Comparison of ENCODE assay signal across 20 cellular contexts in genomic region chr5:91127682-91128081, GRCh38.
DNase-seq lines count a peak whose midpoint lies in the region; ATAC-seq and TF ChIP-seq lines count a peak whose summit lies in the region.
"Had no signal": no experiment of that assay in that cellular context is flagged by ENCODE, and none has a peak within 500 bp of the region (broad histone marks: within the 10 kb centered on the region; RNA-seq: fewer than 3 reads in every experiment).

No MANE protein-coding gene starts in this region.

- no peak overlapping the region for H2BK5ac ChIP-seq in mesenchymal stem cell (ENCODE audit: low read depth, low read length, poor library complexity, severe bottlenecking)

- DNase-seq in GM23338 (ENCODE audit: low spot score) (no peak), ascending aorta (ENCODE audit: low spot score in 2 of 2) (no peak), mesenchymal stem cell (no peak), suprapubic skin (ENCODE audit: low spot score in 2 of 2) (no peak), SW 1271 (lab: John Stamatoyannopoulos, UW) (no peak), body of pancreas (no peak)
- no peak for DNase-seq in CD8-positive, alpha-beta memory T cell
- no peak for DNase-seq in activated CD8-positive, alpha-beta memory T cell treated with anti-CD3 and anti-CD28 coated beads, Interleukin-2, amount 50 U/mL, for 48 hours
- DNase-seq: activated CD4-positive, alpha-beta T cell treated with anti-CD3 and anti-CD28 coated beads, Interleukin-2, amount 50 U/mL, for 1 hour; activated naive CD4-positive, alpha-beta T cell treated with anti-CD3 and anti-CD28 coated beads for 36 hours; BE2C; DMS 273 treated with DMSO at 0.1 percent for 48 hours; dorsolateral prefrontal cortex; H7; heart left ventricle; mesendoderm; NCI-H2171; Peyer's patch had no signal

- H3K14ac ChIP-seq in mesenchymal stem cell (ENCODE audit: low read length in 2 of 2), result no peak overlapping the region

- H3K27ac Mint-ChIP-seq in GM23338, result peak overlapping the region; percentile 28
- H3K27ac Mint-ChIP-seq in CD8-positive, alpha-beta memory T cell, result no peak overlapping the region
- H3K27ac Mint-ChIP-seq: activated naive CD4-positive, alpha-beta T cell treated with anti-CD3 and anti-CD28 coated beads for 36 hours had no signal

- no peaks in the 10 kb centered on the region for H3K9me2 ChIP-seq in GM23338 (ENCODE audit: insufficient read depth)

- no peak overlapping the region for H3K18ac ChIP-seq in mesenchymal stem cell (ENCODE audit: low read depth in 1 of 2, low read length in 2 of 2)

- no peak for TF ChIP-seq EP300 in suprapubic skin (IDR thresholded peaks at IDR 0.05)

- H3K9me3 ChIP-seq in ascending aorta (no peaks in the 10 kb centered on the region), mesenchymal stem cell (ENCODE audit: control insufficient read depth, low read length) (no peaks in the 10 kb centered on the region), suprapubic skin (no peaks in the 10 kb centered on the region), body of pancreas (no peaks in the 10 kb centered on the region)
- H3K9me3 ChIP-seq in CD8-positive, alpha-beta memory T cell (ENCODE audit: low read length), result no peaks in the 10 kb centered on the region
- H3K9me3 ChIP-seq: BE2C, heart left ventricle, Peyer's patch had no signal

- intact Hi-C loops in ascending aorta (cut with DNase I) (loop anchor here (2.0 kb wide), 1 partner anchor 15 kb away; no protein-coding TSS in a partner anchor), body of pancreas (cut with DNase I) (no loop called here)

- H2BK12ac ChIP-seq in mesenchymal stem cell (ENCODE audit: low read length in 2 of 2), result no peak overlapping the region

- no peak overlapping the region for H2AK5ac ChIP-seq in mesenchymal stem cell (ENCODE audit: low read length, severe bottlenecking)

- no peaks in the 10 kb centered on the region for H3K4me1 ChIP-seq in GM23338 (ENCODE audit: insufficient read depth)
- H3K4me1 ChIP-seq in ascending aorta, result peaks cover 30 to 52% of the 10 kb centered on the region in 2 donors
- H3K4me1 ChIP-seq in mesenchymal stem cell (ENCODE audit: control insufficient read depth, insufficient read depth, low read depth, low read length), result peaks cover 4% of the 10 kb centered on the region
- H3K4me1 ChIP-seq in suprapubic skin, result peaks cover 32% of the 10 kb centered on the region
- H3K4me1 ChIP-seq in CD8-positive, alpha-beta memory T cell (ENCODE audit: insufficient read depth, low read length), result no peaks in the 10 kb centered on the region
- peaks cover 38% of the 10 kb centered on the region for H3K4me1 ChIP-seq in body of pancreas

- H3K79me2 ChIP-seq in GM23338 (replicated peaks; ENCODE audit: insufficient read depth), result no peaks in the 10 kb centered on the region

- no peak for ATAC-seq in GM23338
- ATAC-seq in body of pancreas, result no peak
- ATAC-seq: K562 had no signal

- TF ChIP-seq POLR2A in suprapubic skin (IDR thresholded peaks at IDR 0.05), result no peak
- no peak for TF ChIP-seq POLR2A in body of pancreas (IDR thresholded peaks at IDR 0.05)

- H2AFZ ChIP-seq in GM23338 (no peak overlapping the region), mesenchymal stem cell (ENCODE audit: low read depth, low read length) (no peak overlapping the region)

- H3K9me3 Mint-ChIP-seq in GM23338, result no peaks in the 10 kb centered on the region
- H3K9me3 Mint-ChIP-seq in CD8-positive, alpha-beta memory T cell, result no peaks in the 10 kb centered on the region
- H3K9me3 Mint-ChIP-seq: activated naive CD4-positive, alpha-beta T cell treated with anti-CD3 and anti-CD28 coated beads for 36 hours had no signal

- H3K27ac ChIP-seq in GM23338 (ENCODE audit: low read depth) (no peak overlapping the region), ascending aorta (peak overlapping the region; percentile 70 to 78), mesenchymal stem cell (ENCODE audit: low read length, poor library complexity, severe bottlenecking) (no peak overlapping the region), suprapubic skin (peak overlapping the region; percentile 48), body of pancreas (peak overlapping the region in 2 of 4 donors; percentile 63 to 83)
- H3K27ac ChIP-seq in CD8-positive, alpha-beta memory T cell (ENCODE audit: low read depth, low read length), result no peak overlapping the region
- H3K27ac ChIP-seq: HL-60 had no signal

- H3K36me3 Mint-ChIP-seq in GM23338 (ENCODE audit: low read depth), result no peaks in the 10 kb centered on the region
- H3K36me3 Mint-ChIP-seq in CD8-positive, alpha-beta memory T cell, result no peaks in the 10 kb centered on the region

- no peak overlapping the region for H4K8ac ChIP-seq in mesenchymal stem cell (ENCODE audit: low read length)

- no peak overlapping the region for H3K4me3 ChIP-seq in GM23338
- H3K4me3 ChIP-seq in ascending aorta, result no peak overlapping the region
- H3K4me3 ChIP-seq in mesenchymal stem cell (ENCODE audit: insufficient read depth in 1 of 2, low read depth in 1 of 2, low read length in 2 of 2), result no peak overlapping the region
- H3K4me3 ChIP-seq in suprapubic skin, result no peak overlapping the region
- H3K4me3 ChIP-seq in CD8-positive, alpha-beta memory T cell (ENCODE audit: low read length), result no peak overlapping the region
- H3K4me3 ChIP-seq in body of pancreas, result no peak overlapping the region
- H3K4me3 ChIP-seq: dorsolateral prefrontal cortex, heart left ventricle, K562, Peyer's patch had no signal

- peaks cover 1% of the 10 kb centered on the region for H3K27me3 Mint-ChIP-seq in GM23338 (ENCODE audit: insufficient read depth, low read depth, poor library complexity)
- peaks cover 6 to 7% of the 10 kb centered on the region in 2 donors for H3K27me3 Mint-ChIP-seq in CD8-positive, alpha-beta memory T cell

- H3K4me2 ChIP-seq in GM23338 (no peak overlapping the region), mesenchymal stem cell (ENCODE audit: low read length, poor library complexity, severe bottlenecking) (no peak overlapping the region)

- no peak overlapping the region for H4K91ac ChIP-seq in mesenchymal stem cell (ENCODE audit: low read length)

- peaks cover 3% of the 10 kb centered on the region; the same call in 2 of the 3 replicates for H3K4me1 Mint-ChIP-seq in GM23338
- H3K4me1 Mint-ChIP-seq in CD8-positive, alpha-beta memory T cell, result no peaks in the 10 kb centered on the region

- no peaks in the 10 kb centered on the region for H3F3A ChIP-seq in GM23338 (replicated peaks; ENCODE audit: low read depth)

- H3K79me1 ChIP-seq in mesenchymal stem cell (replicated peaks; ENCODE audit: low read length, poor library complexity, severe bottlenecking), result no peaks in the 10 kb centered on the region

- TF ChIP-seq CTCF in GM23338 (conservative IDR thresholded peaks at IDR 0.05; ENCODE audit: low read depth in 2 of 2) (no peak), ascending aorta (IDR thresholded peaks at IDR 0.05) (no peak), suprapubic skin (IDR thresholded peaks at IDR 0.05) (no peak), body of pancreas (IDR thresholded peaks at IDR 0.05) (no peak)

- WGBS in mesenchymal stem cell, result 95% methylated on average over 1 of the region's 1 CpG
- WGBS in suprapubic skin, result 44% methylated on average over 1 of the region's 1 CpG
- 44 to 45% methylated on average over 1 of the region's 1 CpG for WGBS in body of pancreas, 2 donors

- no peak overlapping the region for H2BK120ac ChIP-seq in mesenchymal stem cell (ENCODE audit: low read depth, low read length)

- no peak overlapping the region for H2BK15ac ChIP-seq in mesenchymal stem cell (ENCODE audit: low read depth, poor library complexity, severe bottlenecking)

- no peaks in the 10 kb centered on the region for H3K27me3 ChIP-seq in GM23338 (ENCODE audit: insufficient read depth)
- no peaks in the 10 kb centered on the region for H3K27me3 ChIP-seq in ascending aorta
- H3K27me3 ChIP-seq in mesenchymal stem cell (ENCODE audit: control insufficient read depth in 1 of 2, insufficient read depth in 1 of 2, low read length in 2 of 2), result no peaks in the 10 kb centered on the region
- H3K27me3 ChIP-seq in suprapubic skin, result no peaks in the 10 kb centered on the region
- no peaks in the 10 kb centered on the region for H3K27me3 ChIP-seq in CD8-positive, alpha-beta memory T cell (ENCODE audit: insufficient read depth, low read length, poor library complexity, severe bottlenecking)
- H3K27me3 ChIP-seq in body of pancreas, result no peaks in the 10 kb centered on the region
- H3K27me3 ChIP-seq: BE2C, dorsolateral prefrontal cortex, heart left ventricle, Peyer's patch had no signal

- no peak overlapping the region for H3K4ac ChIP-seq in mesenchymal stem cell (ENCODE audit: low read depth in 1 of 2, low read length in 2 of 2)

- CTCF ChIA-PET in CD8-positive, alpha-beta memory T cell (lab: Charles Lee), result no interaction called here

- POLR2A ChIA-PET in CD8-positive, alpha-beta memory T cell (lab: Charles Lee), result no interaction called here

- H3K36me3 ChIP-seq in GM23338 (ENCODE audit: insufficient read depth) (no peaks in the 10 kb centered on the region), ascending aorta (no peaks in the 10 kb centered on the region), mesenchymal stem cell (ENCODE audit: control insufficient read depth in 1 of 2, insufficient read depth in 2 of 2, low read depth in 1 of 2, low read length in 2 of 2) (no peaks in the 10 kb centered on the region), suprapubic skin (no peaks in the 10 kb centered on the region), body of pancreas (replicated peaks in 1 of 2; ENCODE audit: insufficient read depth in 1 of 2, low read depth in 2 of 2) (no peaks in the 10 kb centered on the region)
- no peaks in the 10 kb centered on the region for H3K36me3 ChIP-seq in CD8-positive, alpha-beta memory T cell (ENCODE audit: insufficient read depth, low read length)
- H3K36me3 ChIP-seq: BE2C, heart left ventricle, Peyer's patch had no signal

- H3K23ac ChIP-seq in mesenchymal stem cell (ENCODE audit: low read length in 2 of 2), result no peak overlapping the region

- no peak overlapping the region for H3K4me3 Mint-ChIP-seq in GM23338
- no peak overlapping the region for H3K4me3 Mint-ChIP-seq in CD8-positive, alpha-beta memory T cell
- H3K4me3 Mint-ChIP-seq: activated naive CD4-positive, alpha-beta T cell treated with anti-CD3 and anti-CD28 coated beads for 36 hours had no signal

- H4K20me1 ChIP-seq in GM23338 (replicated peaks; ENCODE audit: insufficient read depth), result 0 out of 2 replicates have a peak, but pooled peaks cover 5% of the 10 kb centered on the region

- peak overlapping the region; percentile 22 for H3K9ac ChIP-seq in mesenchymal stem cell (ENCODE audit: low read length)

TF ChIP-seq in GM23338, 12 proteins besides CTCF, POLR2A, EP300 and RAD21 (continues in another document):
- TF ChIP-seq EZH2phosphoT487 (IDR thresholded peaks at IDR 0.05; ENCODE audit: unreplicated experiment), result no peak

Comparison
In these comparisons a context has a peak if more than half of its experiments do, and no peak if none do; other contexts are left out.
1. H3K27ac ChIP-seq: peak in ascending aorta (2 of 2) and suprapubic skin (single experiment); none in GM23338 (single experiment), mesenchymal stem cell (single experiment) and CD8-positive, alpha-beta memory T cell (single experiment).